Comparison of ENCODE assay signal across 11 cellular contexts in the genomic region with DNA sequence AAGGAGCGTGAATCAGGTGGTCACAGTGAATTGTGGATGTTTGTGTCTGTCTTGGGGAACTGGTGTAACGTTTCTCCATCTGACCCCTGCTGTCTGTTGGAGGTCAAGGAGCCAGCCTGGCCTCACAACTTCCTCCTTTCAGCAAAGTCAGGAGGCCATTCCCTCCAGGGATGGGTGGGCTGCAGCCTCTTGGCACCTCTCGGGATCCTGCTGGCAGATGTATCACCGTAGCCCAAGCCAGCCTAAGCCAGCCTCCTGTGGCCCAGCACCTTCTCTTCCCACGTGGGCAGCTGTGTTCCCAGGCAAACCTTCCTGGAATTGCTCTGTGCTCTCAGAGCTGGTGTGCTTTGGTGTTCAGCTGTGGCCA. TPM values are rescaled to one million over a fixed set of nuclear protein-coding genes. Genes with fewer than 3 reads are reported as not detected.
A peak's percentile ranks its signal among the peaks of the same experiment; 100 is the strongest.
DNase-seq lines count a peak whose midpoint lies in the region; ATAC-seq and TF ChIP-seq lines count a peak whose summit lies in the region.
"Had no signal": no experiment of that assay in that cellular context is flagged by ENCODE, and none has a peak within 500 bp of the region (broad histone marks: within the 10 kb centered on the region; RNA-seq: fewer than 3 reads in every experiment).

No MANE protein-coding gene starts in this region.

- TF ChIP-seq CTCF in natural killer cell (IDR thresholded peaks at IDR 0.05), result no peak
- TF ChIP-seq CTCF in Peyer's patch (IDR thresholded peaks at IDR 0.05), result no peak
- TF ChIP-seq CTCF in uterus (IDR thresholded peaks at IDR 0.05), result no peak

- peak overlapping the region in 3 of 4 donors; percentile 31 to 86 (median 82) for H3K27ac ChIP-seq in Peyer's patch
- peak overlapping the region; percentile 51 to 81 for H3K27ac ChIP-seq in uterus

- H3K4me3 Mint-ChIP-seq in natural killer cell treated with Interleukin-12 subunit alpha and Interleukin-12 subunit beta and Interleukin-15 and Interleukin-18, amount 100 ng/mL, for 72 hours, result no peak overlapping the region
- no peak overlapping the region for H3K4me3 Mint-ChIP-seq in natural killer cell

- peak; percentile 13 for DNase-seq in natural killer cell treated with Interleukin-12 subunit alpha and Interleukin-12 subunit beta and Interleukin-15 and Interleukin-18, amount 100 ng/mL, for 72 hours (ENCODE audit: low spot score)
- DNase-seq in natural killer cell (no peak), Peyer's patch (no peak), left lobe of liver (ENCODE audit: low spot score) (no peak), uterus (no peak), middle frontal gyrus (ENCODE audit: extremely low spot score, low spot score) (no peak)
- DNase-seq in stimulated activated CD8-positive, alpha-beta memory T cell treated with anti-CD3 and anti-CD28 coated beads, Interleukin-4, amount 100 ng/mL, for 48 hours, result no peak
- DNase-seq: cerebellar nuclear complex; DMS153; stimulated activated CD4-positive, alpha-beta T cell treated with anti-CD3 and anti-CD28 coated beads, Interleukin-4, amount 100 ng/mL, for 1 hour had no signal

- H3K27ac Mint-ChIP-seq in natural killer cell treated with Interleukin-12 subunit alpha and Interleukin-12 subunit beta and Interleukin-15 and Interleukin-18, amount 100 ng/mL, for 72 hours, result no peak overlapping the region
- H3K27ac Mint-ChIP-seq in natural killer cell, result peak overlapping the region in 1 of 2 donors; percentile 87

- no peaks in the 10 kb centered on the region for H3K9me3 Mint-ChIP-seq in natural killer cell treated with Interleukin-12 subunit alpha and Interleukin-12 subunit beta and Interleukin-15 and Interleukin-18, amount 100 ng/mL, for 72 hours
- peaks cover 0 to 3% of the 10 kb centered on the region in 2 donors for H3K9me3 Mint-ChIP-seq in natural killer cell

- no peaks in the 10 kb centered on the region for H3K27me3 ChIP-seq in Peyer's patch
- H3K27me3 ChIP-seq in uterus, result no peaks in the 10 kb centered on the region

- ATAC-seq in natural killer cell treated with Interleukin-12 subunit alpha and Interleukin-12 subunit beta and Interleukin-15 and Interleukin-18, amount 100 ng/mL, for 72 hours, result no peak
- ATAC-seq in natural killer cell, result no peak
- ATAC-seq in left lobe of liver, result peak; percentile 23
- ATAC-seq in GM21717 (IDR thresholded peaks at IDR 0.05; ENCODE audit: unreplicated experiment), result no peak

- H3K36me3 Mint-ChIP-seq in natural killer cell treated with Interleukin-12 subunit alpha and Interleukin-12 subunit beta and Interleukin-15 and Interleukin-18, amount 100 ng/mL, for 72 hours, result no peaks in the 10 kb centered on the region
- no peaks in the 10 kb centered on the region for H3K36me3 Mint-ChIP-seq in natural killer cell

- TF ChIP-seq POLR2A in Peyer's patch (IDR thresholded peaks at IDR 0.05) (no peak), uterus (IDR thresholded peaks at IDR 0.05) (no peak)

- H3K4me1 Mint-ChIP-seq in natural killer cell treated with Interleukin-12 subunit alpha and Interleukin-12 subunit beta and Interleukin-15 and Interleukin-18, amount 100 ng/mL, for 72 hours (ENCODE audit: low read depth in 2 of 2), result peaks cover 29 to 41% of the 10 kb centered on the region in 2 donors
- peaks cover 60 to 66% of the 10 kb centered on the region in 2 donors for H3K4me1 Mint-ChIP-seq in natural killer cell

- H3K4me3 ChIP-seq in Peyer's patch (no peak overlapping the region), uterus (no peak overlapping the region)

- peaks cover 10 to 45% (median 32%) of the 10 kb centered on the region in 4 donors for H3K4me1 ChIP-seq in Peyer's patch
- H3K4me1 ChIP-seq in uterus, result peaks cover 0 to 36% of the 10 kb centered on the region in 2 donors

- intact Hi-C loops in natural killer cell (cut with micrococcal nuclease), result no loop called here
- intact Hi-C loops in uterus (cut with DNase I; ENCODE audit: low total_unique reads), result no loop called here

- H3K27me3 Mint-ChIP-seq in natural killer cell treated with Interleukin-12 subunit alpha and Interleukin-12 subunit beta and Interleukin-15 and Interleukin-18, amount 100 ng/mL, for 72 hours, result no peaks in the 10 kb centered on the region
- H3K27me3 Mint-ChIP-seq in natural killer cell (ENCODE audit: low read depth in 2 of 2), result no peaks in the 10 kb centered on the region

- H3K36me3 ChIP-seq in Peyer's patch, result peaks cover 0 to 6% (median 0%) of the 10 kb centered on the region in 3 donors
- H3K36me3 ChIP-seq in uterus, result no peaks in the 10 kb centered on the region

- H3K9me3 ChIP-seq in Peyer's patch (no peaks in the 10 kb centered on the region), uterus (no peaks in the 10 kb centered on the region)

RNA-seq across cellular contexts. Expression of a gene that starts 30.5 kb away (rescaled TPM):
- 10 to 100 TPM; 13.8 to 19.0 TPM for total RNA-seq in natural killer cell treated with Interleukin-12 subunit alpha and Interleukin-12 subunit beta and Interleukin-15 and Interleukin-18, amount 100 ng/mL, for 72 hours
- total RNA-seq in natural killer cell (10 to 100 TPM; 31.1 to 45.2 (median 39.8) TPM), Peyer's patch (100 to 1,000 TPM; 123 to 270 (median 156) TPM), left lobe of liver (27.5 TPM), uterus (100 to 1,000 TPM in 1 of 4 donors, 10 to 100 TPM in 3; 11.1 to 122 (median 48.9) TPM)
